17 cellular contexts compared by ENCODE assay signal in genomic region chr4:13530823-13531608, GRCh38. TPM values are rescaled to one million over a fixed set of nuclear protein-coding genes. Genes with fewer than 3 reads are reported as not detected.
DNase-seq lines count a peak whose midpoint lies in the region; ATAC-seq and TF ChIP-seq lines count a peak whose summit lies in the region.
"Had no signal": no experiment of that assay in that cellular context is flagged by ENCODE, and none has a peak within 500 bp of the region (broad histone marks: within the 10 kb centered on the region; RNA-seq: fewer than 3 reads in every experiment).

No MANE protein-coding gene starts in this region.

- H3K27me3 Mint-ChIP-seq in CD14-positive monocyte (ENCODE audit: low read depth in 3 of 3) (peaks cover 99% of the 10 kb centered on the region in 3 donors), endodermal cell (ENCODE audit: insufficient read depth) (peaks cover 71% of the 10 kb centered on the region), nephron progenitor cell (ENCODE audit: low read depth, poor library complexity) (peaks cover 100% of the 10 kb centered on the region), Calu3 (ENCODE audit: unreplicated experiment) (peaks cover 24% of the 10 kb centered on the region)
- H3K27me3 Mint-ChIP-seq in naive thymus-derived CD8-positive, alpha-beta T cell = peaks cover 49 to 98% (median 76%) of the 10 kb centered on the region in 5 donors

- H3K4me3 Mint-ChIP-seq in CD14-positive monocyte = peak overlapping the region; percentile 16 to 89
- H3K4me3 Mint-ChIP-seq in endodermal cell = peak overlapping the region; percentile 30
- H3K4me3 Mint-ChIP-seq in nephron progenitor cell = peak overlapping the region; percentile 31
- H3K4me3 Mint-ChIP-seq in naive thymus-derived CD8-positive, alpha-beta T cell = peak overlapping the region in 2 of 10 donors; percentile 26 to 49
- no peak overlapping the region for H3K4me3 Mint-ChIP-seq in Calu3 (ENCODE audit: low read depth, unreplicated experiment)

- H3K36me3 Mint-ChIP-seq in CD14-positive monocyte = peaks cover 4 to 28% of the 10 kb centered on the region in 2 donors
- H3K36me3 Mint-ChIP-seq in endodermal cell (ENCODE audit: low read depth) = no peaks in the 10 kb centered on the region
- no peaks in the 10 kb centered on the region for H3K36me3 Mint-ChIP-seq in nephron progenitor cell (ENCODE audit: low read depth)
- peaks cover 2% of the 10 kb centered on the region in 3 donors for H3K36me3 Mint-ChIP-seq in naive thymus-derived CD8-positive, alpha-beta T cell
- H3K36me3 Mint-ChIP-seq in Calu3 (ENCODE audit: insufficient read depth, unreplicated experiment) = no peaks in the 10 kb centered on the region

- no peaks in the 10 kb centered on the region for H3K9me3 ChIP-seq in endodermal cell (ENCODE audit: control insufficient read depth, low read length)
- H3K9me3 ChIP-seq: BE2C, Peyer's patch had no signal

- H3K27ac Mint-ChIP-seq in CD14-positive monocyte = peak overlapping the region in 1 of 7 donors; percentile 85
- H3K27ac Mint-ChIP-seq in endodermal cell = peak overlapping the region; percentile 66
- H3K27ac Mint-ChIP-seq in nephron progenitor cell = no peak overlapping the region
- peak overlapping the region in 1 of 10 donors; percentile 42 for H3K27ac Mint-ChIP-seq in naive thymus-derived CD8-positive, alpha-beta T cell
- no peak overlapping the region for H3K27ac Mint-ChIP-seq in Calu3 (ENCODE audit: unreplicated experiment)

- CTCF ChIA-PET in Calu3 (lab: Charles Lee) = interaction anchor here (0.7 kb wide), 3 partner anchors 10 to 903 kb away, joined by 4 to 7 read pairs (median 5); no protein-coding TSS in a partner anchor

- POLR2A ChIA-PET in naive thymus-derived CD8-positive, alpha-beta T cell (lab: Charles Lee) = no interaction called here

- H3K4me3 ChIP-seq in endodermal cell (ENCODE audit: low read length) (no peak overlapping the region), dorsolateral prefrontal cortex (no peak overlapping the region)
- H3K4me3 ChIP-seq: Peyer's patch had no signal

- peaks cover 53% of the 10 kb centered on the region for H3K4me1 Mint-ChIP-seq in CD14-positive monocyte
- H3K4me1 Mint-ChIP-seq in endodermal cell = peaks cover 22% of the 10 kb centered on the region
- H3K4me1 Mint-ChIP-seq in nephron progenitor cell = peaks cover 27% of the 10 kb centered on the region
- peaks cover 9 to 34% (median 30%) of the 10 kb centered on the region in 4 donors for H3K4me1 Mint-ChIP-seq in naive thymus-derived CD8-positive, alpha-beta T cell
- no peaks in the 10 kb centered on the region for H3K4me1 Mint-ChIP-seq in Calu3 (ENCODE audit: low read depth, unreplicated experiment)

- peaks cover 0 to 56% (median 34%) of the 10 kb centered on the region in 7 donors for H3K9me3 Mint-ChIP-seq in CD14-positive monocyte
- H3K9me3 Mint-ChIP-seq in endodermal cell = no peaks in the 10 kb centered on the region
- H3K9me3 Mint-ChIP-seq in nephron progenitor cell = peaks cover under 1% of the 10 kb centered on the region
- peaks cover 0 to 10% (median 0%) of the 10 kb centered on the region in 9 donors for H3K9me3 Mint-ChIP-seq in naive thymus-derived CD8-positive, alpha-beta T cell
- no peaks in the 10 kb centered on the region for H3K9me3 Mint-ChIP-seq in Calu3 (ENCODE audit: low read depth, unreplicated experiment)

- no peaks in the 10 kb centered on the region for H3K36me3 ChIP-seq in endodermal cell (ENCODE audit: control insufficient read depth, insufficient read depth, low read length)
- H3K36me3 ChIP-seq: BE2C, Peyer's patch had no signal

- intact Hi-C loops in CD14-positive monocyte (cut with micrococcal nuclease) (no loop called here), dorsolateral prefrontal cortex (cut with DNase I) (no loop called here), Calu3 (cut with micrococcal nuclease; ENCODE audit: unreplicated experiment) (no loop called here)

- 40 to 41% methylated on average over 11 to 34 of the region's 34 CpGs for WGBS in endodermal cell (ENCODE audit: insufficient coverage in 1 of 2, insufficient read length in 1 of 2), 2 experiments

- no TSS peak for BruUV-seq in Calu3 (replicated peaks; lab: Mats Ljungman, UMichigan)

- in situ Hi-C loops in GM13977 (cut with MboI; ENCODE audit: low pct_unique_long_range_greater_than_20kb, low sequenced_read_pairs, unreplicated experiment) = no loop called here

- ATAC-seq in naive thymus-derived CD8-positive, alpha-beta T cell = no peak
- ATAC-seq: naive thymus-derived CD4-positive, alpha-beta T cell had no signal

- DNase-seq in CD14-positive monocyte (ENCODE audit: low spot score) (no peak), GM13977 (ENCODE audit: low spot score) (peak; percentile 36), endodermal cell (peak; percentile 90), nephron progenitor cell (no peak), NCI-H1105 treated with DMSO at 0.1 percent for 48 hours (lab: John Stamatoyannopoulos, UW) (no peak), dorsolateral prefrontal cortex (no peak), Calu3 (no peak)
- DNase-seq in naive thymus-derived CD8-positive, alpha-beta T cell = no peak
- DNase-seq: activated CD4-positive, CD25-positive, alpha-beta regulatory T cell; activated naive CD4-positive, alpha-beta T cell; BE2C; effector CD4-positive, alpha-beta T cell; NCI-H2171; NCI-H774 had no signal

- no peak overlapping the region for H3K27ac ChIP-seq in endodermal cell (ENCODE audit: low read depth, low read length)
- no peak overlapping the region for H3K27ac ChIP-seq in dorsolateral prefrontal cortex
- H3K27ac ChIP-seq: Peyer's patch had no signal

- H3K27me3 ChIP-seq in endodermal cell (ENCODE audit: control insufficient read depth, insufficient read depth, low read length, poor library complexity, severe bottlenecking) (peaks cover 99% of the 10 kb centered on the region), dorsolateral prefrontal cortex (peaks cover 27 to 100% (median 98%) of the 10 kb centered on the region in 45 donors)

- no peaks in the 10 kb centered on the region for H3K4me1 ChIP-seq in endodermal cell (ENCODE audit: control insufficient read depth, insufficient read depth, low read length)
- H3K4me1 ChIP-seq: BE2C had no signal

- no peak overlapping the region for H3K9ac ChIP-seq in endodermal cell (ENCODE audit: extremely low read depth, low read length, poor library complexity, severe bottlenecking)

- TF ChIP-seq CTCF in CD14-positive monocyte (IDR thresholded peaks at IDR 0.05) (no peak), GM13977 (IDR thresholded peaks at IDR 0.05; ENCODE audit: extremely low read depth, insufficient read depth, missing control alignments) (no peak), endodermal cell (conservative IDR thresholded peaks at IDR 0.05) (no peak), nephron progenitor cell (IDR thresholded peaks at IDR 0.05) (no peak), dorsolateral prefrontal cortex (IDR thresholded peaks at IDR 0.05 in 54 of 56, conservative IDR thresholded peaks at IDR 0.05 in 2 of 56; ENCODE audit: low read depth in 1 of 56, partially characterized antibody in 56 of 56) (no peak), Calu3 (IDR thresholded peaks at IDR 0.05; ENCODE audit: unreplicated experiment) (no peak)

RNA-seq across cellular contexts. Expression of gene NKX3-2, which starts 13.3 kb away (rescaled TPM):
- not detected for polyA plus RNA-seq in CD14-positive monocyte
- total RNA-seq in endodermal cell (1 to 10 TPM in 1 of 2 donors, under 1 TPM in 1; 0.11 to 1.5 TPM), dorsolateral prefrontal cortex (not detected), Calu3 (2022) (0.12 TPM in 1 of 2 replicates, not detected in the other)
- 2.2 TPM for polyA plus RNA-seq in endodermal cell (2013, experiment 1 of 2)
- 2.1 TPM for polyA plus RNA-seq in endodermal cell (2013, experiment 2 of 2)
- not detected for total RNA-seq in naive thymus-derived CD8-positive, alpha-beta T cell
- not detected for polyA plus RNA-seq in naive thymus-derived CD8-positive, alpha-beta T cell
- total RNA-seq: liver; naive thymus-derived CD4-positive, alpha-beta T cell had no signal
- polyA plus RNA-seq: liver; naive thymus-derived CD4-positive, alpha-beta T cell had no signal

RNA-seq across cellular contexts. Expression of gene RAB28, which starts 46.9 kb away (rescaled TPM):
- polyA plus RNA-seq in CD14-positive monocyte = 10 to 100 TPM; 17.8 to 18.0 TPM
- total RNA-seq in endodermal cell (10 to 100 TPM; 24.6 to 25.7 TPM), dorsolateral prefrontal cortex (10 to 100 TPM; 19.5 to 38.5 (median 25.8) TPM), Calu3 (2022) (10.6 and 11.3 TPM in 2 replicates)
- polyA plus RNA-seq in endodermal cell (2013, experiment 1 of 2) = 33.4 TPM
- 33.6 TPM for polyA plus RNA-seq in endodermal cell (2013, experiment 2 of 2)
- total RNA-seq in naive thymus-derived CD8-positive, alpha-beta T cell = 10 to 100 TPM; 13.8 to 14.5 TPM
- polyA plus RNA-seq in naive thymus-derived CD8-positive, alpha-beta T cell = 10 to 100 TPM; 12.9 to 13.9 (median 13.6) TPM

Comparison
In these comparisons a context has a peak if more than half of its experiments do, and no peak if none do; other contexts are left out.
1. DNase-seq: peak in GM13977 (single experiment) and endodermal cell (single experiment); none in CD14-positive monocyte (single experiment), nephron progenitor cell (single experiment), NCI-H1105 treated with DMSO at 0.1 percent for 48 hours (single experiment), dorsolateral prefrontal cortex (0 of 10), naive thymus-derived CD8-positive, alpha-beta T cell (0 of 10) and Calu3 (single experiment).